17 cellular contexts compared by ENCODE assay signal in the genomic region with DNA sequence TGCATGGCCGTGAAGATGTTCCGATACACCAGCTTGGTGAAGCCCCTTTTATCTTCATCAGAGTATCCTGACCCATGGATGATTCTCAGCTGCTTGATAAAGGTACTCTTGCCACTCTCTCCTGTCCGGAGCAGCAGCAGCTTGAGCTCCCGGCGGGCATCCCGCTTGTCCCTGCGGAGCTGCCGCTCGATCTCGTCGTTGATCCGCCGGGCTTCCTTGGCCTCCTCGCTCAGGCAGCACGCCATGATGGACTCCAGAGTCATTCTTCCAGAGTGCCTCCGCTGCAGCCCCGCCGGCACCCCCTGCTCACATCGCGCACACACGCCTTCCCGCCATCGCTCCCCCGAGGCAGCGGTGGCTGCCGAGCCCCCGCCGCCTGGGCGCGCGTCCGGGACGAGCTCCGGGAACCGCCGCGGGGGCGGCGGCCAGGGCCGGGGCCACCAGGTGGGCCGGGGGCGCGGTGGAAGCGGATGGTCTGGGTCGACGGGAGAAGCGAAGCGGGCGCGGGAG. TPM values are rescaled to one million over a fixed set of nuclear protein-coding genes. Genes with fewer than 3 reads are reported as not detected.
DNase-seq lines count a peak whose midpoint lies in the region; ATAC-seq and TF ChIP-seq lines count a peak whose summit lies in the region.
"Not testable (repeated sequence)": the region's sequence is repeated elsewhere in the genome, so short reads cannot be mapped to it uniquely, and the experiment has no call there.
"Had no signal": no experiment of that assay in that cellular context is flagged by ENCODE, and none has a peak within 500 bp of the region (broad histone marks: within the 10 kb centered on the region; RNA-seq: fewer than 3 reads in every experiment).

No MANE protein-coding gene starts in this region.

- intact Hi-C loops in CD14-positive monocyte (cut with micrococcal nuclease), result not testable (repeated sequence)
- intact Hi-C loops in activated T-helper 1 cell treated with anti-CD3 and anti-CD28 coated beads, Interleukin-12 subunit alpha, Interleukin-12 subunit beta, Interleukin-2, Interleukin-4 antibody, amounts not matched to agents 30 ng/mL and 10 ng/mL and 1 ng/mL, durations not matched to agents 14 hours and 24 hours and 36 hours (cut with micrococcal nuclease), result loop anchor here (5.0 kb wide), 1 partner anchor 68 kb away; a partner anchor contains a TSS

- not testable (repeated sequence) for H3K4me1 Mint-ChIP-seq in CD14-positive monocyte; T-helper 17 cell; activated T-helper 1 cell treated with anti-CD3 and anti-CD28 coated beads, Interleukin-12 subunit alpha, Interleukin-12 subunit beta, Interleukin-2, Interleukin-4 antibody, amounts not matched to agents 30 ng/mL and 10 ng/mL and 1 ng/mL, durations not matched to agents 14 hours and 24 hours and 36 hours (ENCODE audit: low read depth); nephron; stimulated activated effector memory CD8-positive, alpha-beta T cell treated with anti-CD3 and anti-CD28 coated beads, Interleukin-12 subunit alpha, Interleukin-12 subunit beta, amount 100 ng/mL, for 72 hours

- 11 to 16% methylated on average over 46 to 50 of the region's 50 CpGs for WGBS in ectodermal cell, 2 experiments

- not testable (repeated sequence) for H3K4me1 ChIP-seq in ectodermal cell (ENCODE audit: control insufficient read depth, insufficient read depth, low read length); iPS-15b (ENCODE audit: control insufficient read depth, insufficient read depth, low read length)

- not testable (repeated sequence) for TF ChIP-seq CTCF in CD14-positive monocyte (IDR thresholded peaks at IDR 0.05); nephron (IDR thresholded peaks at IDR 0.05; ENCODE audit: unreplicated experiment in 3 of 3)

- not testable (repeated sequence) for H3K36me3 Mint-ChIP-seq in CD14-positive monocyte; T-helper 17 cell (ENCODE audit: low read depth); activated T-helper 1 cell treated with anti-CD3 and anti-CD28 coated beads, Interleukin-12 subunit alpha, Interleukin-12 subunit beta, Interleukin-2, Interleukin-4 antibody, amounts not matched to agents 30 ng/mL and 10 ng/mL and 1 ng/mL, durations not matched to agents 14 hours and 24 hours and 36 hours (ENCODE audit: low read depth); nephron (ENCODE audit: low read depth); stimulated activated effector memory CD8-positive, alpha-beta T cell treated with anti-CD3 and anti-CD28 coated beads, Interleukin-12 subunit alpha, Interleukin-12 subunit beta, amount 100 ng/mL, for 72 hours

- H3K27me3 Mint-ChIP-seq in CD14-positive monocyte (ENCODE audit: low read depth in 3 of 3), result peaks cover 51 to 82% (median 58%) of the 10 kb centered on the region in 3 donors
- H3K27me3 Mint-ChIP-seq in T-helper 17 cell, result peaks cover 81% of the 10 kb centered on the region
- H3K27me3 Mint-ChIP-seq in activated T-helper 1 cell treated with anti-CD3 and anti-CD28 coated beads, Interleukin-12 subunit alpha, Interleukin-12 subunit beta, Interleukin-2, Interleukin-4 antibody, amounts not matched to agents 30 ng/mL and 10 ng/mL and 1 ng/mL, durations not matched to agents 14 hours and 24 hours and 36 hours (ENCODE audit: insufficient read depth), result peaks cover 67% of the 10 kb centered on the region
- peaks cover 65% of the 10 kb centered on the region for H3K27me3 Mint-ChIP-seq in nephron (ENCODE audit: low read depth)

- H3K27ac Mint-ChIP-seq in CD14-positive monocyte; T-helper 17 cell; activated T-helper 1 cell treated with anti-CD3 and anti-CD28 coated beads, Interleukin-12 subunit alpha, Interleukin-12 subunit beta, Interleukin-2, Interleukin-4 antibody, amounts not matched to agents 30 ng/mL and 10 ng/mL and 1 ng/mL, durations not matched to agents 14 hours and 24 hours and 36 hours; nephron; stimulated activated effector memory CD8-positive, alpha-beta T cell treated with anti-CD3 and anti-CD28 coated beads, Interleukin-12 subunit alpha, Interleukin-12 subunit beta, amount 100 ng/mL, for 72 hours: not testable (repeated sequence)

- H3K9me3 Mint-ChIP-seq in CD14-positive monocyte; activated T-helper 1 cell treated with anti-CD3 and anti-CD28 coated beads, Interleukin-12 subunit alpha, Interleukin-12 subunit beta, Interleukin-2, Interleukin-4 antibody, amounts not matched to agents 30 ng/mL and 10 ng/mL and 1 ng/mL, durations not matched to agents 14 hours and 24 hours and 36 hours; nephron; stimulated activated effector memory CD8-positive, alpha-beta T cell treated with anti-CD3 and anti-CD28 coated beads, Interleukin-12 subunit alpha, Interleukin-12 subunit beta, amount 100 ng/mL, for 72 hours: not testable (repeated sequence)

- peaks cover 49% of the 10 kb centered on the region for H3K27me3 ChIP-seq in ectodermal cell (ENCODE audit: control insufficient read depth, insufficient read depth, low read length, poor library complexity, severe bottlenecking)
- peaks cover 29% of the 10 kb centered on the region for H3K27me3 ChIP-seq in iPS-15b (ENCODE audit: control insufficient read depth, insufficient read depth, low read length)

- H3K4me3 ChIP-seq in ectodermal cell (ENCODE audit: insufficient read depth, low read depth, low read length), result peak overlapping the region; percentile 35
- peak overlapping the region; percentile 48 for H3K4me3 ChIP-seq in iPS-15b (ENCODE audit: low read depth, low read length)

- not testable (repeated sequence) for DNase-seq in CD14-positive monocyte (ENCODE audit: low spot score); T-helper 17 cell; activated T-helper 1 cell treated with anti-CD3 and anti-CD28 coated beads, Interleukin-12 subunit alpha, Interleukin-12 subunit beta, Interleukin-2, Interleukin-4 antibody, amounts not matched to agents 30 ng/mL and 10 ng/mL and 1 ng/mL, durations not matched to agents 14 hours and 24 hours and 36 hours (ENCODE audit: low spot score); stimulated activated effector memory CD8-positive, alpha-beta T cell treated with anti-CD3 and anti-CD28 coated beads, Interleukin-12 subunit alpha, Interleukin-12 subunit beta, amount 100 ng/mL, for 72 hours (ENCODE audit: low spot score in 2 of 2)

- peak overlapping the region; percentile 83 for H3K27ac ChIP-seq in KOPT-K1 (ENCODE audit: low read depth, low read length, poor library complexity, severe bottlenecking)
- not testable (repeated sequence) for H3K27ac ChIP-seq in ectodermal cell (ENCODE audit: insufficient read depth, low read depth, low read length, poor library complexity, severe bottlenecking)

- peak overlapping the region; percentile 11 to 72 for H3K4me3 Mint-ChIP-seq in CD14-positive monocyte
- peak overlapping the region; percentile 26 for H3K4me3 Mint-ChIP-seq in T-helper 17 cell
- peak overlapping the region; percentile 20 for H3K4me3 Mint-ChIP-seq in activated T-helper 1 cell treated with anti-CD3 and anti-CD28 coated beads, Interleukin-12 subunit alpha, Interleukin-12 subunit beta, Interleukin-2, Interleukin-4 antibody, amounts not matched to agents 30 ng/mL and 10 ng/mL and 1 ng/mL, durations not matched to agents 14 hours and 24 hours and 36 hours
- H3K4me3 Mint-ChIP-seq in nephron, result peak overlapping the region; percentile 67 to 75 (median 70)
- H3K4me3 Mint-ChIP-seq in stimulated activated effector memory CD8-positive, alpha-beta T cell treated with anti-CD3 and anti-CD28 coated beads, Interleukin-12 subunit alpha, Interleukin-12 subunit beta, amount 100 ng/mL, for 72 hours, result not testable (repeated sequence)

- not testable (repeated sequence) for H3K9me3 ChIP-seq in KOPT-K1 (ENCODE audit: insufficient read depth, low read length, poor library complexity, severe bottlenecking); T-helper 17 cell (ENCODE audit: control insufficient read depth, low read length, poor library complexity, severe bottlenecking); ectodermal cell (ENCODE audit: control insufficient read depth, low read length); iPS-15b (ENCODE audit: control insufficient read depth, insufficient read depth, low read length)

- not testable (repeated sequence) for H3K9ac ChIP-seq in iPS-15b (ENCODE audit: low read depth, low read length)

- ATAC-seq in T-helper 17 cell, result not testable (repeated sequence)
- peak; percentile 40 for ATAC-seq in stimulated activated effector memory CD8-positive, alpha-beta T cell treated with anti-CD3 and anti-CD28 coated beads, Interleukin-12 subunit alpha, Interleukin-12 subunit beta, amount 100 ng/mL, for 72 hours

- not testable (repeated sequence) for H3K36me3 ChIP-seq in KOPT-K1 (ENCODE audit: insufficient read depth, low read length); ectodermal cell (ENCODE audit: control insufficient read depth, insufficient read depth, low read length); iPS-15b (ENCODE audit: control insufficient read depth, insufficient read depth, low read length)

RNA-seq across cellular contexts. Expression of a gene that starts 51.3 kb away (rescaled TPM):
- not detected for polyA plus RNA-seq in CD14-positive monocyte
- total RNA-seq in T-helper 17 cell, result not detected
- not detected in 2 replicates for total RNA-seq in activated T-helper 1 cell treated with anti-CD3 and anti-CD28 coated beads, Interleukin-12 subunit alpha, Interleukin-12 subunit beta, Interleukin-2, Interleukin-4 antibody, amounts not matched to agents 30 ng/mL and 10 ng/mL and 1 ng/mL, durations not matched to agents 14 hours and 24 hours and 36 hours
- not detected for polyA plus RNA-seq in ectodermal cell (2013, experiment 1 of 4)
- not detected for polyA plus RNA-seq in ectodermal cell (2013, experiment 2 of 4)
- polyA plus RNA-seq in ectodermal cell (2013, experiment 3 of 4), result not detected
- not detected for polyA plus RNA-seq in ectodermal cell (2013, experiment 4 of 4)
- total RNA-seq: activated naive CD4-positive, alpha-beta T cell treated with anti-CD3 and anti-CD28 coated beads, Interleukin-2, amount 50 U/mL, for 72 hours; body of pancreas; Daoy; esophagus squamous epithelium; gastroesophageal sphincter; K562; SK-MEL-5; spleen; tibial nerve had no signal
- polyA plus RNA-seq: K562 had no signal
